ENCODE assay signal across 11 cellular contexts in the genomic region with DNA sequence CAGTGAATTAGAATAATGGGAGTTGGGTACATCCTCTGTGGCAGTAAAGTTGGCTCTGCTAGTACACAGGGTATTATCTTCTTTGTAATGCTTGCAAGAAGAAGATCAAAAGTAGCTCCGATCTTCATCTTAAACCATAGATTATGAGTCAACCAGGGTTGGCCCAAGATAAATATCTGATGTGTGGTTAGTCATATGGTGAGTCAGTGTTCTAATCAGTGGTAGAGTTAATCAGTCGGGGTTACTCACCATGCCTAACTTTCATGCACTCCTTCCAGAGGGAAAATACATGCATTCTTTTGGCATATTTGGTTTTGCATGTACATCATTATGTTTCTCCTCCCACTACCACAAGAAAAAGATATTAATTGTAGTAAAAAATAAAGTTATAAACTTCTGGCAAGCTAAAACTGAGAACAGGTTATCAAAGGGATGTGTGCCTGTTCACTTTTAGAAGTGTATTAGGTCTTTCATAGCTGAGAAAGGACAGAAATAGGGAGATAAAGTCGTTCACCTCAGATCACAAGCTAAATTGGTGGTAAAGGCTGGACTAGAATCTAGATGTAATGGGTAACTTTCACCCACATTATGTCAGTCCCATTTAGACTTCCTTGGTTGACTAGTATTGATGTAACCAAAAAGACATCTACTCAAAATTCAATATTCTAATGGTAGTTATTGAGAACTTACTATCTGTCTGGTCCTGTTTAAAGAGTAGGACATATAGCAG.
DNase-seq lines count a peak whose midpoint lies in the region; ATAC-seq and TF ChIP-seq lines count a peak whose summit lies in the region.
"Had no signal": no experiment of that assay in that cellular context is flagged by ENCODE, and none has a peak within 500 bp of the region (broad histone marks: within the 10 kb centered on the region; RNA-seq: fewer than 3 reads in every experiment).

No MANE protein-coding gene starts in this region.

- H3K27ac ChIP-seq in 22Rv1 (peak overlapping the region; percentile 83), H9 (ENCODE audit: insufficient read length, low read depth, low read length) (peak overlapping the region; percentile 46), SK-N-SH (ENCODE audit: low read depth in 2 of 2, low read length in 1 of 2) (peak overlapping the region; percentile 34 to 93; a peak in 3 of 4 replicates), hepatocyte (peak overlapping the region; percentile 78), vagina (no peak overlapping the region)

- H3K9ac ChIP-seq in H9 (ENCODE audit: extremely low read depth, insufficient read length, low read length) = no peak overlapping the region
- no peak overlapping the region; the same call in 1 of the 2 replicates for H3K9ac ChIP-seq in SK-N-SH

- no peak for TF ChIP-seq CTCF in 22Rv1 (IDR thresholded peaks at IDR 0.05)
- no peak for TF ChIP-seq CTCF in H9 (conservative IDR thresholded peaks at IDR 0.05)
- no peak for TF ChIP-seq CTCF in SK-N-SH (IDR thresholded peaks at IDR 0.05)
- no peak for TF ChIP-seq CTCF in hepatocyte (IDR thresholded peaks at IDR 0.05; ENCODE audit: poor library complexity)
- TF ChIP-seq CTCF in vagina (IDR thresholded peaks at IDR 0.05) = no peak

- no peak overlapping the region for H3K14ac ChIP-seq in H9 (ENCODE audit: insufficient read depth, low read length)

- TF ChIP-seq RAD21 in SK-N-SH (IDR thresholded peaks at IDR 0.05; ENCODE audit: low read length) = no peak

- TF ChIP-seq POLR2A in vagina (IDR thresholded peaks at IDR 0.05) = no peak

- no CpG with 5 or more reads among the region's 3 CpGs for WGBS in H9 (ENCODE audit: extremely low coverage, insufficient read length, low lambda C conversion rate)
- 0% methylated on average over 3 of the region's 3 CpGs for whole genome bisulfite sequencing in SK-N-SH (ENCODE audit: low lambda C conversion rate)
- WGBS in hepatocyte (ENCODE audit: low lambda C conversion rate, missing lambda C conversion rate) = 30% methylated on average over 3 of the region's 3 CpGs

- ATAC-seq in GM18502 (IDR thresholded peaks at IDR 0.05; ENCODE audit: poor library complexity, unreplicated experiment) (no peak), GM21576 (IDR thresholded peaks at IDR 0.05; ENCODE audit: unreplicated experiment) (no peak)
- ATAC-seq: K562, T-cell had no signal

- H3K4me2 ChIP-seq in H9 (ENCODE audit: insufficient read depth, insufficient read length, low read length) (no peak overlapping the region), SK-N-SH (peak overlapping the region; percentile 52; the same call in 1 of the 2 replicates), hepatocyte (peak overlapping the region; percentile 24)

- H3K36me3 Mint-ChIP-seq in H9 (ENCODE audit: insufficient read depth in 1 of 3, low read depth in 3 of 3) = peaks cover 0 to 2% (median 2%) of the 10 kb centered on the region in 3 experiments; a peak in 3 of 7 replicates
- H3K36me3 Mint-ChIP-seq: activated naive CD8-positive, alpha-beta T cell; T-cell had no signal

- no peak overlapping the region for H2BK15ac ChIP-seq in H9 (ENCODE audit: low read depth, low read length)

- TF ChIP-seq EP300 in SK-N-SH (IDR thresholded peaks at IDR 0.05; ENCODE audit: borderline replicate concordance in 1 of 2, low read depth in 1 of 2, low read length in 1 of 2) = peak; percentile 63 to 100

- H2BK20ac ChIP-seq in H9 (ENCODE audit: low read depth, low read length, poor library complexity, severe bottlenecking) = no peak overlapping the region

- H4K5ac ChIP-seq in H9 (ENCODE audit: insufficient read length, low read depth, low read length) = no peak overlapping the region

- no peak overlapping the region for H4K8ac ChIP-seq in H9 (replicated peaks; ENCODE audit: insufficient read length, low read depth, low read length)

- H3K4me1 ChIP-seq in H9 (ENCODE audit: insufficient read depth, low read length) = peaks cover 2% of the 10 kb centered on the region; the same call in 1 of the 2 replicates
- peaks cover 2 to 33% of the 10 kb centered on the region in 2 experiments for H3K4me1 ChIP-seq in SK-N-SH (ENCODE audit: control insufficient read depth in 1 of 2, insufficient read depth in 2 of 2, low read depth in 1 of 2, low read length in 1 of 2)
- H3K4me1 ChIP-seq in hepatocyte (ENCODE audit: insufficient read depth) = peaks cover 19% of the 10 kb centered on the region
- H3K4me1 ChIP-seq in vagina = peaks cover 20% of the 10 kb centered on the region

- H2BK12ac ChIP-seq in H9 (ENCODE audit: insufficient read length, low read depth, low read length) = no peak overlapping the region

- H3K4me1 Mint-ChIP-seq in H9 = peaks cover 43 to 45% of the 10 kb centered on the region in 2 experiments
- H3K4me1 Mint-ChIP-seq: T-cell had no signal

- no peaks in the 10 kb centered on the region for H3K9me2 ChIP-seq in SK-N-SH
- H3K9me2 ChIP-seq in hepatocyte (replicated peaks; ENCODE audit: insufficient read depth) = no peaks in the 10 kb centered on the region

- H3K23ac ChIP-seq in H9 (ENCODE audit: insufficient read length, low read depth, low read length) = no peak overlapping the region

- intact Hi-C loops in vagina (cut with DNase I) = no loop called here

- H3K27me3 ChIP-seq in H9 (ENCODE audit: insufficient read depth, low read length) (no peaks in the 10 kb centered on the region), SK-N-SH (ENCODE audit: insufficient read depth) (no peaks in the 10 kb centered on the region), hepatocyte (no peaks in the 10 kb centered on the region), vagina (no peaks in the 10 kb centered on the region)

- H2AFZ ChIP-seq in H9 (ENCODE audit: low read length) (no peak overlapping the region), SK-N-SH (ENCODE audit: low read depth) (no peak overlapping the region; the same call in 1 of the 2 replicates), hepatocyte (no peak overlapping the region)

- no peak overlapping the region for H3K4ac ChIP-seq in H9 (ENCODE audit: low read depth, low read length)

- H3K9me3 ChIP-seq in H9 (ENCODE audit: control insufficient read depth, low read depth, low read length) = no peaks in the 10 kb centered on the region
- H3K9me3 ChIP-seq in SK-N-SH = no peaks in the 10 kb centered on the region
- no peaks in the 10 kb centered on the region for H3K9me3 ChIP-seq in hepatocyte (ENCODE audit: low read depth)
- H3K9me3 ChIP-seq in vagina = no peaks in the 10 kb centered on the region

- POLR2A ChIA-PET in SK-N-SH (lab: Yijun Ruan, JAX) = interaction anchor here (0.7 kb wide), 1 partner anchor 1941 kb away, joined by 3 read pairs; no protein-coding TSS in a partner anchor

- H2BK5ac ChIP-seq in H9 (ENCODE audit: insufficient read length, low read length) = no peak overlapping the region

- no peak overlapping the region for H4K91ac ChIP-seq in H9 (ENCODE audit: insufficient read length, low read depth, low read length)

- no peak overlapping the region for H3K56ac ChIP-seq in H9 (ENCODE audit: insufficient read length, low read depth, low read length)

- CTCF ChIA-PET in SK-N-SH (lab: Yijun Ruan, JAX) = no interaction called here

- H3K18ac ChIP-seq in H9 (ENCODE audit: insufficient read length, low read depth, low read length) = no peak overlapping the region

- no peak overlapping the region; a peak in 1 of 4 replicates for H3K4me3 ChIP-seq in SK-N-SH (ENCODE audit: low read depth in 2 of 2, low read length in 1 of 2)
- H3K4me3 ChIP-seq in hepatocyte = no peak overlapping the region
- no peak overlapping the region for H3K4me3 ChIP-seq in vagina
- H3K4me3 ChIP-seq: K562 had no signal

- H3K79me1 ChIP-seq in H9 (ENCODE audit: insufficient read depth, low read depth, low read length, poor library complexity, severe bottlenecking) = no peaks in the 10 kb centered on the region

- H3K4me3 Mint-ChIP-seq in H9 = no peak overlapping the region
- H3K4me3 Mint-ChIP-seq: activated naive CD8-positive, alpha-beta T cell; T-cell had no signal

- H2AK5ac ChIP-seq in H9 (ENCODE audit: insufficient read length, low read length) = no peak overlapping the region

- no peaks in the 10 kb centered on the region for H3K23me2 ChIP-seq in H9 (ENCODE audit: insufficient read length, low read depth, low read length, poor library complexity, severe bottlenecking)

- H3K27ac Mint-ChIP-seq in H9 = peak overlapping the region in 2 of 3 experiments; percentile 52 to 90; a peak in 4 of 7 replicates
- H3K27ac Mint-ChIP-seq: activated naive CD8-positive, alpha-beta T cell; T-cell had no signal

- H3K79me2 ChIP-seq in H9 (ENCODE audit: insufficient read depth, low read length) = no peaks in the 10 kb centered on the region
- H3K79me2 ChIP-seq in SK-N-SH (ENCODE audit: insufficient read depth) = no peaks in the 10 kb centered on the region
- no peaks in the 10 kb centered on the region for H3K79me2 ChIP-seq in hepatocyte

- H3F3A ChIP-seq in SK-N-SH (replicated peaks; ENCODE audit: insufficient read depth) = peaks cover 24% of the 10 kb centered on the region

- H3K9me3 Mint-ChIP-seq in H9 = no peaks in the 10 kb centered on the region; a peak in 2 of 5 replicates
- H3K9me3 Mint-ChIP-seq: T-cell had no signal

- H3T11ph ChIP-seq in H9 (ENCODE audit: low read length) = no peak overlapping the region

- H4K20me1 ChIP-seq in H9 (ENCODE audit: control insufficient read depth, insufficient read depth, insufficient read length) = no peaks in the 10 kb centered on the region
- no peaks in the 10 kb centered on the region for H4K20me1 ChIP-seq in SK-N-SH (ENCODE audit: insufficient read depth)
- no peaks in the 10 kb centered on the region for H4K20me1 ChIP-seq in hepatocyte (ENCODE audit: insufficient read depth, poor library complexity, severe bottlenecking)

- no peak overlapping the region for H2BK120ac ChIP-seq in H9 (ENCODE audit: low read depth, low read length, poor library complexity, severe bottlenecking)

- H3K27me3 Mint-ChIP-seq in H9 (ENCODE audit: low read depth) = no peaks in the 10 kb centered on the region

- DNase-seq in H9 = no peak
- no peak for DNase-seq in SK-N-SH
- DNase-seq in hepatocyte (ENCODE audit: low spot score) = peak; percentile 59
- DNase-seq in ecto neural progenitor cell (ENCODE audit: low spot score) = no peak
- DNase-seq in vagina (ENCODE audit: extremely low spot score in 2 of 2) = no peak
- DNase-seq: T-cell had no signal

- H3K36me3 ChIP-seq in SK-N-SH (replicated peaks in 1 of 2; ENCODE audit: control insufficient read depth in 1 of 2, insufficient read depth in 2 of 2, low read length in 1 of 2) (no peaks in the 10 kb centered on the region), hepatocyte (replicated peaks; ENCODE audit: insufficient read depth, low read depth) (no peaks in the 10 kb centered on the region), vagina (no peaks in the 10 kb centered on the region)

TF ChIP-seq in SK-N-SH, 30 proteins besides CTCF, POLR2A, EP300 and RAD21 (continues in another document):
- TF ChIP-seq TCF12 (IDR thresholded peaks at IDR 0.05) (peak; percentile 98), SIN3A (IDR thresholded peaks at IDR 0.05; ENCODE audit: borderline replicate concordance, low read depth, low read length) (0 out of 2 replicates have a peak, but pooled peaks have one; percentile 77), FOSL2 (IDR thresholded peaks at IDR 0.05; ENCODE audit: borderline replicate concordance, low read depth) (peak; percentile 100), RFX5 (IDR thresholded peaks at IDR 0.05; ENCODE audit: low read length) (no peak), TEAD4 (IDR thresholded peaks at IDR 0.05; ENCODE audit: borderline replicate concordance, insufficient read depth) (peak; percentile 96), MXI1 (IDR thresholded peaks at IDR 0.05; ENCODE audit: low read depth, low read length) (no peak), YY1 (IDR thresholded peaks at IDR 0.05; ENCODE audit: low read depth) (peak; percentile 41; the same call in 1 of the 2 replicates)
